ENCODE assay signal across 12 cellular contexts in the genomic region with DNA sequence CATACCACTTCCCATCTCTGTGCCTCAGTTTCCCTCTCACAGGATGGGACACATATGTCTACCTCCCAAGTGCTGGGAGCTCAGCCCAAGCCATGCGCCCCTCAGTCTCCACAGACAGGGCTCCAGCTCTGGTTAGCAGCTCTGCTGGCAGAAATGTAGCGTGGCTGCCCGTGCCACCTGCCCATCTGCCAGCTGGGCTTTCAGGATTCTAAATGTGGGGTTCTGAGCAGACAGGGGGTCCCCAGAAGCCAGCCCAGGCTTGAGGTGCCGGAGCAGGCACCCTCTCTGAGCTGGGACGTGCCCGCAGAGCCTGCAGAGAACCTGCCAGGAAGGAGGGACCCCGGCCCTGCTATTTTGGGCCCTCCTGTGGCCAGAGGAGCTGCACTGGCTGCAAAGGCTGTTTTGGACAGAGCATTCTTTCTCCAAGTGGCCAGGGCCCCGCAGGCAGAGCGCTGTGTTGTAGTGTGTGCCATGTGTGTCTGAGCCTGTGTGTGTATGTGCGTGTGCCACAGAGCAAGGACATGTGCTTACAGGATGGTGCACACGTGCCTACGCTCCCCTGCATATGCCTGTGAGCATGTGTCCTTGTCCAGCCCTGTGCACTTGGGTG. TPM values are rescaled to one million over a fixed set of nuclear protein-coding genes. Genes with fewer than 3 reads are reported as not detected.
DNase-seq lines count a peak whose midpoint lies in the region; ATAC-seq, FAIRE-seq and TF ChIP-seq lines count a peak whose summit lies in the region.
"Had no signal": no experiment of that assay in that cellular context is flagged by ENCODE, and none has a peak within 500 bp of the region (broad histone marks: within the 10 kb centered on the region; RNA-seq: fewer than 3 reads in every experiment).

No MANE protein-coding gene starts in this region.

- TF ChIP-seq CTCF in sigmoid colon (IDR thresholded peaks at IDR 0.05) (no peak), D721Med (IDR thresholded peaks at IDR 0.05; ENCODE audit: insufficient read depth, missing control alignments) (no peak), GM10266 (IDR thresholded peaks at IDR 0.05; ENCODE audit: control insufficient read depth, insufficient read depth, low read depth, missing control alignments) (no peak)

- H3K36me3 ChIP-seq in sigmoid colon, result no peaks in the 10 kb centered on the region
- H3K36me3 ChIP-seq: tibial nerve had no signal

- ATAC-seq in left cardiac atrium (no peak), GM19397 (IDR thresholded peaks at IDR 0.05; ENCODE audit: unreplicated experiment) (no peak)

- peak; percentile 9 for DNase-seq in DMS53 (lab: John Stamatoyannopoulos, UW)
- DNase-seq in DMS53 treated with DMSO at 0.1 percent for 48 hours (lab: John Stamatoyannopoulos, UW; ENCODE audit: unreplicated experiment), result no peak
- DNase-seq in activated CD8-positive, alpha-beta memory T cell treated with anti-CD3 and anti-CD28 coated beads, Interleukin-2, amount 50 U/mL, for 4 hours, result peak; percentile 9
- peak; percentile 12 for DNase-seq in left cardiac atrium
- peak; percentile 55 for DNase-seq in sigmoid colon
- DNase-seq in D721Med (ENCODE audit: insufficient read length, low spot score), result no peak
- no peak for DNase-seq in GM10266 (ENCODE audit: extremely low spot score)
- DNase-seq: 8988T, NCI-H1417 treated with DMSO at 0.1 percent for 48 hours had no signal

- TF ChIP-seq EP300 in sigmoid colon (IDR thresholded peaks at IDR 0.05), result no peak

- no peak overlapping the region for H3K27ac ChIP-seq in sigmoid colon
- H3K27ac ChIP-seq: tibial nerve had no signal

- intact Hi-C loops in left cardiac atrium (cut with DNase I), result loop anchor here in 1 of 2 donors (10.0 kb wide), 1 partner anchor 518 kb away; no protein-coding TSS in a partner anchor
- intact Hi-C loops in sigmoid colon (cut with DNase I), result no loop called here

- FAIRE-seq in D721Med (lab: Jason Lieb, UNC), result no peak

- H3K4me3 ChIP-seq in sigmoid colon, result no peak overlapping the region
- H3K4me3 ChIP-seq: tibial nerve had no signal

- 90 to 92% methylated on average over 12 of the region's 12 CpGs for WGBS in sigmoid colon, 2 donors

- H3K27me3 ChIP-seq in sigmoid colon, result peaks cover 0 to 6% (median 4%) of the 10 kb centered on the region in 3 donors

- H3K4me1 ChIP-seq in sigmoid colon, result peaks cover 0 to 13% (median 11%) of the 10 kb centered on the region in 4 donors

- H3K9me3 ChIP-seq in sigmoid colon, result no peaks in the 10 kb centered on the region
- H3K9me3 ChIP-seq: tibial nerve had no signal

- no peak for TF ChIP-seq POLR2A in sigmoid colon (IDR thresholded peaks at IDR 0.05)

RNA-seq across cellular contexts. Expression of gene PSTPIP1, which starts 31.7 kb away (rescaled TPM):
- total RNA-seq in left cardiac atrium (10 to 100 TPM in 1 of 2 donors, 1 to 10 TPM in 1; 6.1 to 14.1 TPM), sigmoid colon (10 to 100 TPM in 1 of 4 donors, 1 to 10 TPM in 3; 4.6 to 14.3 (median 7.7) TPM)
- polyA plus RNA-seq in sigmoid colon, result 10 to 100 TPM in 1 of 3 donors, 1 to 10 TPM in 2; 2.1 to 10.4 (median 6.6) TPM
- total RNA-seq: epithelial cell of proximal tubule had no signal

RNA-seq across cellular contexts. Expression of gene TSPAN3, which starts 44.3 kb away (rescaled TPM):
- total RNA-seq in left cardiac atrium (100 to 1,000 TPM; 143 to 151 TPM), sigmoid colon (100 to 1,000 TPM; 129 to 220 (median 157) TPM)
- 100 to 1,000 TPM; 147 to 402 (median 255) TPM for polyA plus RNA-seq in sigmoid colon

Comparison
In these comparisons a context has a peak if more than half of its experiments do, and no peak if none do; other contexts are left out.
1. DNase-seq: peak in DMS53 (single experiment), activated CD8-positive, alpha-beta memory T cell treated with anti-CD3 and anti-CD28 coated beads, Interleukin-2, amount 50 U/mL, for 4 hours (single experiment), left cardiac atrium (single experiment) and sigmoid colon (single experiment); none in DMS53 treated with DMSO at 0.1 percent for 48 hours (single experiment), D721Med (single experiment) and GM10266 (single experiment).